In genomic region chr12:54016478-54016964, GRCh38 we compare ENCODE assay signal across 12 cellular contexts. TPM values are rescaled to one million over a fixed set of nuclear protein-coding genes. Genes with fewer than 3 reads are reported as not detected.
DNase-seq lines count a peak whose midpoint lies in the region; ATAC-seq and TF ChIP-seq lines count a peak whose summit lies in the region.
"Had no signal": no experiment of that assay in that cellular context is flagged by ENCODE, and none has a peak within 500 bp of the region (broad histone marks: within the 10 kb centered on the region; RNA-seq: fewer than 3 reads in every experiment).

No MANE protein-coding gene starts in this region.

- no peak for TF ChIP-seq CTCF in colonic mucosa (IDR thresholded peaks at IDR 0.05)
- TF ChIP-seq CTCF in lower lobe of right lung (IDR thresholded peaks at IDR 0.05): no peak

- ATAC-seq in lower lobe of right lung (no peak), GM21717 (IDR thresholded peaks at IDR 0.05; ENCODE audit: unreplicated experiment) (no peak)

- intact Hi-C loops in colonic mucosa (cut with DNase I): no loop called here
- intact Hi-C loops in lower lobe of right lung (cut with DNase I): no loop called here

- H3K4me3 ChIP-seq in colonic mucosa (no peak overlapping the region), skin epidermis (peak overlapping the region in 6 of 7 experiments; percentile 37 to 61 (median 50)), lower lobe of right lung (no peak overlapping the region)

- H3K9me3 ChIP-seq in colonic mucosa (no peaks in the 10 kb centered on the region), lower lobe of right lung (no peaks in the 10 kb centered on the region)
- H3K9me3 ChIP-seq: vagina had no signal

- no peak overlapping the region for H3K9ac ChIP-seq in colonic mucosa (ENCODE audit: low read depth in 2 of 2, low read length in 2 of 2)

- H3K4me1 ChIP-seq in colonic mucosa (peaks cover 6% of the 10 kb centered on the region), lower lobe of right lung (peaks cover 25% of the 10 kb centered on the region)

- H3K27ac ChIP-seq in colonic mucosa: no peak overlapping the region
- H3K27ac ChIP-seq in skin epidermis: peak overlapping the region in 15 of 21 experiments; percentile 36 to 98 (median 91)
- no peak overlapping the region for H3K27ac ChIP-seq in lower lobe of right lung
- H3K27ac ChIP-seq: vagina had no signal

- peak; percentile 72 for DNase-seq in GM03348 (ENCODE audit: low spot score)
- peak; percentile 78 for DNase-seq in NCI-H226
- DNase-seq in colonic mucosa: peak; percentile 40
- DNase-seq in lower lobe of right lung: no peak
- DNase-seq in effector CD8-positive, alpha-beta T cell (lab: John Stamatoyannopoulos, UW): no peak
- DNase-seq in MV-4-11 (lab: John Stamatoyannopoulos, UW): no peak
- DNase-seq: activated CD4-positive, alpha-beta T cell treated with anti-CD3 and anti-CD28 coated beads for 4 hours had no signal

- H3K36me3 ChIP-seq in colonic mucosa (no peaks in the 10 kb centered on the region), lower lobe of right lung (no peaks in the 10 kb centered on the region)
- H3K36me3 ChIP-seq: vagina had no signal

- H3K27me3 ChIP-seq in colonic mucosa (peaks cover 97% of the 10 kb centered on the region), lower lobe of right lung (ENCODE audit: low read depth) (peaks cover 99% of the 10 kb centered on the region)

RNA-seq across cellular contexts. Expression of gene HOXC8, which starts 7.7 kb away (rescaled TPM):
- total RNA-seq in colonic mucosa: not detected
- not detected for total RNA-seq in lower lobe of right lung
- total RNA-seq: pulmonary artery endothelial cell, vagina had no signal

RNA-seq across cellular contexts. Expression of gene HOXC6, which starts 11.7 kb away (rescaled TPM):
- total RNA-seq in colonic mucosa (under 1 TPM in 1 of 2 donors, not detected in 1; 0.15 TPM), lower lobe of right lung (0.50 TPM)
- total RNA-seq: pulmonary artery endothelial cell, vagina had no signal

RNA-seq across cellular contexts. Expression of gene HOXC5, which starts 16.3 kb away (rescaled TPM):
- not detected for total RNA-seq in colonic mucosa
- total RNA-seq in lower lobe of right lung: not detected
- total RNA-seq: endothelial cell of umbilical vein, pulmonary artery endothelial cell, vagina had no signal

RNA-seq across cellular contexts. Expression of gene HOXC9, which starts 16.6 kb away (rescaled TPM):
- total RNA-seq in colonic mucosa (not detected), lower lobe of right lung (not detected)
- total RNA-seq: pulmonary artery endothelial cell, vagina had no signal

RNA-seq across cellular contexts. Expression of gene HOXC10, which starts 31.6 kb away (rescaled TPM):
- not detected for total RNA-seq in colonic mucosa
- total RNA-seq in lower lobe of right lung: not detected
- total RNA-seq: endothelial cell of umbilical vein, pulmonary artery endothelial cell, vagina had no signal

Comparison
In these comparisons a context has a peak if more than half of its experiments do, and no peak if none do; other contexts are left out.
1. DNase-seq: peak in GM03348 (single experiment), NCI-H226 (single experiment) and colonic mucosa (single experiment); none in lower lobe of right lung (single experiment), effector CD8-positive, alpha-beta T cell (single experiment) and MV-4-11 (single experiment).
2. H3K27ac ChIP-seq: peak in skin epidermis (15 of 21); none in colonic mucosa (single experiment) and lower lobe of right lung (single experiment).
3. H3K4me3 ChIP-seq: peak in skin epidermis (6 of 7); none in colonic mucosa (single experiment) and lower lobe of right lung (single experiment).